Comparison of ENCODE assay signal across 1 cellular context in genomic region chr4:155497306-155497705, GRCh38.
TF ChIP-seq lines count a peak whose summit lies in the region.

No MANE protein-coding gene starts in this region.

TF ChIP-seq in GM23338, 12 proteins besides CTCF, POLR2A, EP300 and RAD21 (continued from another document):
- TF ChIP-seq ZNF462 (CRISPR knock-in tag; IDR thresholded peaks at IDR 0.05) (no peak), EZH2 (IDR thresholded peaks at IDR 0.05; ENCODE audit: low read depth, unreplicated experiment) (no peak), REST (IDR thresholded peaks at IDR 0.05; ENCODE audit: unreplicated experiment) (no peak), ZNF331 (CRISPR knock-in tag; IDR thresholded peaks at IDR 0.05; ENCODE audit: low read depth) (no peak), ETS1 (IDR thresholded peaks at IDR 0.05) (no peak)
